ENCODE assay signal across 9 cellular contexts in genomic region chr2:218852911-218853667, GRCh38. TPM values are rescaled to one million over a fixed set of nuclear protein-coding genes. Genes with fewer than 3 reads are reported as not detected.
DNase-seq lines count a peak whose midpoint lies in the region; ATAC-seq, FAIRE-seq and TF ChIP-seq lines count a peak whose summit lies in the region.
"Had no signal": no experiment of that assay in that cellular context is flagged by ENCODE, and none has a peak within 500 bp of the region (broad histone marks: within the 10 kb centered on the region; RNA-seq: fewer than 3 reads in every experiment).

No MANE protein-coding gene starts in this region.

- H3K27me3 ChIP-seq in MM.1S (replicated peaks; ENCODE audit: insufficient read depth, low read length) = peaks cover 49% of the 10 kb centered on the region
- H3K27me3 ChIP-seq in smooth muscle cell (ENCODE audit: low read depth) = peaks cover 13% of the 10 kb centered on the region

- H3K9me3 ChIP-seq in MM.1S (replicated peaks; ENCODE audit: insufficient read depth, low read length) (no peaks in the 10 kb centered on the region), smooth muscle cell (replicated peaks; ENCODE audit: low read depth) (no peaks in the 10 kb centered on the region)

- H4K20me1 ChIP-seq in MM.1S (ENCODE audit: insufficient read depth, low read length) = no peaks in the 10 kb centered on the region
- no peaks in the 10 kb centered on the region for H4K20me1 ChIP-seq in smooth muscle cell (ENCODE audit: low read depth)

- H3K4me1 Mint-ChIP-seq in activated naive CD8-positive, alpha-beta T cell treated with anti-CD3 and anti-CD28 coated beads, Interleukin-2, amount 50 U/mL, for 24 hours = peaks cover 2% of the 10 kb centered on the region

- H3K27ac ChIP-seq in MM.1S (ENCODE audit: low read length) (no peak overlapping the region), smooth muscle cell (ENCODE audit: low read depth) (no peak overlapping the region)

- DNase-seq in MM.1S = peak; percentile 60
- DNase-seq in T follicular helper cell (ENCODE audit: low read depth) = peak; percentile 56
- peak; percentile 72 for DNase-seq in activated naive CD8-positive, alpha-beta T cell treated with anti-CD3 and anti-CD28 coated beads, Interleukin-2, amount 50 U/mL, for 24 hours
- DNase-seq in hepatic stellate cell (ENCODE audit: low spot score) = peak; percentile 63
- peak; percentile 12 for DNase-seq in smooth muscle cell (lab: John Stamatoyannopoulos, UW; ENCODE audit: unreplicated experiment)
- no peak for DNase-seq in NCI-H187 treated with DMSO at 0.1 percent for 48 hours (lab: John Stamatoyannopoulos, UW)

- H3K36me3 ChIP-seq in MM.1S (replicated peaks; ENCODE audit: insufficient read depth, low read length) (no peaks in the 10 kb centered on the region), smooth muscle cell (ENCODE audit: low read depth) (no peaks in the 10 kb centered on the region)

- H3K9ac ChIP-seq in MM.1S (ENCODE audit: low read length) (no peak overlapping the region), smooth muscle cell (ENCODE audit: low read depth) (no peak overlapping the region)

- no peak overlapping the region for H3K27ac Mint-ChIP-seq in activated naive CD8-positive, alpha-beta T cell treated with anti-CD3 and anti-CD28 coated beads, Interleukin-2, amount 50 U/mL, for 24 hours
- H3K27ac Mint-ChIP-seq: dendritic cell treated with granulocyte-macrophage colony-stimulating factor and Interleukin-4, amounts not matched to agents 40 ng/mL and 50 ng/mL, for 4 days had no signal

- no peak overlapping the region for H3K4me3 Mint-ChIP-seq in activated naive CD8-positive, alpha-beta T cell treated with anti-CD3 and anti-CD28 coated beads, Interleukin-2, amount 50 U/mL, for 24 hours
- H3K4me3 Mint-ChIP-seq: dendritic cell treated with granulocyte-macrophage colony-stimulating factor and Interleukin-4, amounts not matched to agents 40 ng/mL and 50 ng/mL, for 4 days had no signal

- H3K4me2 ChIP-seq in MM.1S (ENCODE audit: low read depth, low read length) = peak overlapping the region; percentile 32; the same call in 1 of the 2 replicates
- H3K4me2 ChIP-seq in smooth muscle cell = no peak overlapping the region

- H3K4me3 ChIP-seq in MM.1S (ENCODE audit: low read length) (no peak overlapping the region), smooth muscle cell (no peak overlapping the region)

- H3K36me3 Mint-ChIP-seq in activated naive CD8-positive, alpha-beta T cell treated with anti-CD3 and anti-CD28 coated beads, Interleukin-2, amount 50 U/mL, for 24 hours (ENCODE audit: low read depth) = no peaks in the 10 kb centered on the region

- H3F3A ChIP-seq in MM.1S (ENCODE audit: insufficient read depth, low read length) (no peaks in the 10 kb centered on the region), smooth muscle cell (ENCODE audit: low read depth) (no peaks in the 10 kb centered on the region)

- ATAC-seq in activated naive CD8-positive, alpha-beta T cell treated with anti-CD3 and anti-CD28 coated beads, Interleukin-2, amount 50 U/mL, for 24 hours = peak; percentile 61
- no peak for ATAC-seq in HG03039 (IDR thresholded peaks at IDR 0.05; ENCODE audit: unreplicated experiment)

- peak; percentile 63 for FAIRE-seq in G401.6 (lab: Jason Lieb, UNC)

- TF ChIP-seq CTCF in MM.1S (IDR thresholded peaks at IDR 0.05; ENCODE audit: low read length) (peak; percentile 77), smooth muscle cell (IDR thresholded peaks at IDR 0.05; ENCODE audit: borderline replicate concordance, insufficient read depth, poor library complexity, severe bottlenecking) (peak; percentile 88)

- H2AFZ ChIP-seq in MM.1S (ENCODE audit: low read length) = no peak overlapping the region
- no peak overlapping the region for H2AFZ ChIP-seq in smooth muscle cell (ENCODE audit: low read depth)

- peaks cover 62% of the 10 kb centered on the region for H3K27me3 Mint-ChIP-seq in activated naive CD8-positive, alpha-beta T cell treated with anti-CD3 and anti-CD28 coated beads, Interleukin-2, amount 50 U/mL, for 24 hours

- no peaks in the 10 kb centered on the region for H3K4me1 ChIP-seq in MM.1S (ENCODE audit: low read length)
- peaks cover 7% of the 10 kb centered on the region for H3K4me1 ChIP-seq in smooth muscle cell (ENCODE audit: low read depth)

- H3K79me2 ChIP-seq in MM.1S (ENCODE audit: low read length) (no peaks in the 10 kb centered on the region), smooth muscle cell (ENCODE audit: low read depth) (no peaks in the 10 kb centered on the region)

- H3K9me3 Mint-ChIP-seq in activated naive CD8-positive, alpha-beta T cell treated with anti-CD3 and anti-CD28 coated beads, Interleukin-2, amount 50 U/mL, for 24 hours = no peaks in the 10 kb centered on the region
- H3K9me3 Mint-ChIP-seq: dendritic cell treated with granulocyte-macrophage colony-stimulating factor and Interleukin-4, amounts not matched to agents 40 ng/mL and 50 ng/mL, for 4 days had no signal

- H3K9me2 ChIP-seq in MM.1S (replicated peaks; ENCODE audit: insufficient read depth, low read length) = no peaks in the 10 kb centered on the region

- WGBS in smooth muscle cell (ENCODE audit: low lambda C conversion rate) = 31% methylated on average over 16 of the region's 16 CpGs

RNA-seq across cellular contexts. Expression of gene WNT6, which starts 6.5 kb away (rescaled TPM):
- 9.3 and 12.1 TPM in 2 replicates for total RNA-seq in smooth muscle cell
- 7.9 and 44.6 TPM in 2 replicates for polyA plus RNA-seq in smooth muscle cell

RNA-seq across cellular contexts. Expression of gene PRKAG3, which starts 21.5 kb away (rescaled TPM):
- total RNA-seq in smooth muscle cell = not detected in 2 replicates
- polyA plus RNA-seq in smooth muscle cell = not detected in 2 replicates

RNA-seq across cellular contexts. Expression of gene WNT10A, which starts 27.6 kb away (rescaled TPM):
- 3.5 and 3.6 TPM in 2 replicates for total RNA-seq in smooth muscle cell
- polyA plus RNA-seq in smooth muscle cell = 2.3 and 21.2 TPM in 2 replicates
